Comparison of ENCODE assay signal across 16 cellular contexts in genomic region chr17:83090424-83091256, GRCh38. TPM values are rescaled to one million over a fixed set of nuclear protein-coding genes. Genes with fewer than 3 reads are reported as not detected.
DNase-seq lines count a peak whose midpoint lies in the region; ATAC-seq, FAIRE-seq and TF ChIP-seq lines count a peak whose summit lies in the region.
"Had no signal": no experiment of that assay in that cellular context is flagged by ENCODE, and none has a peak within 500 bp of the region (broad histone marks: within the 10 kb centered on the region; RNA-seq: fewer than 3 reads in every experiment).

No MANE protein-coding gene starts in this region.

- H2BK12ac ChIP-seq in trophoblast cell (ENCODE audit: low read length) = no peak overlapping the region

- TF ChIP-seq CTCF in HepG2 (CRISPR knock-in tag; IDR thresholded peaks at IDR 0.05) (no peak), right lobe of liver (IDR thresholded peaks at IDR 0.05) (no peak), kidney (IDR thresholded peaks at IDR 0.05; ENCODE audit: borderline replicate concordance, extremely low read depth, insufficient read depth) (no peak), vagina (IDR thresholded peaks at IDR 0.05) (no peak)

- H4K8ac ChIP-seq in trophoblast cell (ENCODE audit: low read depth, low read length) = no peak overlapping the region

- H3K4me1 ChIP-seq in HepG2 (ENCODE audit: insufficient read depth, low read length) (peaks cover 24% of the 10 kb centered on the region), right lobe of liver (no peaks in the 10 kb centered on the region), kidney (ENCODE audit: control insufficient read depth in 1 of 2, insufficient read depth in 1 of 2, low read depth in 1 of 2, low read length in 2 of 2) (peaks cover 0 to 42% of the 10 kb centered on the region in 2 donors), trophoblast cell (ENCODE audit: control insufficient read depth in 1 of 2, insufficient read depth in 2 of 2, low read length in 2 of 2) (peaks cover 43 to 52% of the 10 kb centered on the region in 2 experiments), vagina (peaks cover 71% of the 10 kb centered on the region)

- peaks cover 4% of the 10 kb centered on the region; the same call in 1 of the 2 replicates for H4K20me1 ChIP-seq in HepG2 (ENCODE audit: insufficient read depth, low read length)

- H3K36me3 ChIP-seq in HepG2 (replicated peaks in 1 of 2; ENCODE audit: control insufficient read depth in 1 of 2, insufficient read depth in 2 of 2, low read length in 2 of 2) (no peaks in the 10 kb centered on the region), right lobe of liver (peaks cover 0 to 4% (median 0%) of the 10 kb centered on the region in 4 donors), kidney (ENCODE audit: control insufficient read depth in 1 of 2, insufficient read depth in 2 of 2, low read length in 2 of 2) (peaks cover 0 to 17% of the 10 kb centered on the region in 2 donors), trophoblast cell (ENCODE audit: control insufficient read depth in 1 of 2, insufficient read depth in 2 of 2, low read length in 2 of 2) (peaks cover 68 to 70% of the 10 kb centered on the region in 2 experiments), vagina (peaks cover 0 to 40% of the 10 kb centered on the region in 2 donors)

- H3K4me1 Mint-ChIP-seq in stimulated activated effector memory CD8-positive, alpha-beta T cell treated with anti-CD3 and anti-CD28 coated beads, Interleukin-12 subunit alpha, Interleukin-12 subunit beta, amount 100 ng/mL, for 72 hours = peaks cover 30% of the 10 kb centered on the region

- no peak for TF ChIP-seq POLR2A in HepG2 (IDR thresholded peaks at IDR 0.05; ENCODE audit: insufficient read depth in 1 of 2, low read depth in 2 of 2, low read length in 2 of 2)
- TF ChIP-seq POLR2A in right lobe of liver (IDR thresholded peaks at IDR 0.05) = no peak
- TF ChIP-seq POLR2A in vagina (IDR thresholded peaks at IDR 0.05) = no peak

- no peak overlapping the region for H2AK5ac ChIP-seq in trophoblast cell (ENCODE audit: low read length)

- no peak overlapping the region for H4K91ac ChIP-seq in trophoblast cell (ENCODE audit: low read depth, low read length)

- H3K4me3 Mint-ChIP-seq in stimulated activated effector memory CD8-positive, alpha-beta T cell treated with anti-CD3 and anti-CD28 coated beads, Interleukin-12 subunit alpha, Interleukin-12 subunit beta, amount 100 ng/mL, for 72 hours = no peak overlapping the region
- H3K4me3 Mint-ChIP-seq: activated CD4-positive, alpha-beta T cell treated with anti-CD3 and anti-CD28 coated beads, Interleukin-2, amount 10 ng/mL, durations not matched to agents 24 days and 14 days; activated naive CD8-positive, alpha-beta T cell treated with anti-CD3 and anti-CD28 coated beads, Interleukin-2, amount 50 U/mL, for 24 hours; CD8-positive, alpha-beta T cell had no signal

- no peak overlapping the region for H3K27ac Mint-ChIP-seq in stimulated activated effector memory CD8-positive, alpha-beta T cell treated with anti-CD3 and anti-CD28 coated beads, Interleukin-12 subunit alpha, Interleukin-12 subunit beta, amount 100 ng/mL, for 72 hours
- H3K27ac Mint-ChIP-seq: activated CD4-positive, alpha-beta T cell treated with anti-CD3 and anti-CD28 coated beads, Interleukin-2, amount 10 ng/mL, durations not matched to agents 24 days and 14 days; activated naive CD8-positive, alpha-beta T cell treated with anti-CD3 and anti-CD28 coated beads, Interleukin-2, amount 50 U/mL, for 24 hours; CD8-positive, alpha-beta T cell had no signal

- H3K27ac ChIP-seq in HepG2 (ENCODE audit: extremely low read length, insufficient read depth, low read length) = no peak overlapping the region
- no peak overlapping the region for H3K27ac ChIP-seq in right lobe of liver
- peak overlapping the region; percentile 81 to 85 for H3K27ac ChIP-seq in kidney (ENCODE audit: low read depth in 2 of 2, low read length in 2 of 2)
- H3K27ac ChIP-seq in trophoblast cell (ENCODE audit: low read depth, low read length) = no peak overlapping the region
- H3K27ac ChIP-seq in vagina = peak overlapping the region; percentile 84

- no peak for FAIRE-seq in HepG2 (lab: Jason Lieb, UNC)
- no peak for FAIRE-seq in kidney (lab: Jason Lieb, UNC)
- FAIRE-seq: GM12891 had no signal

- WGBS in HepG2 (ENCODE audit: low lambda C conversion rate) = 65% methylated on average over 14 of the region's 33 CpGs
- WGBS in right lobe of liver (ENCODE audit: insufficient coverage, low coverage, low lambda C conversion rate, missing lambda C conversion rate) = 75% methylated on average over 14 of the region's 33 CpGs
- no CpG with 5 or more reads among the region's 33 CpGs for WGBS in trophoblast cell (ENCODE audit: extremely low coverage, insufficient coverage, insufficient read length)

- no peaks in the 10 kb centered on the region for H3K9me3 ChIP-seq in HepG2 (ENCODE audit: low read length)
- no peaks in the 10 kb centered on the region for H3K9me3 ChIP-seq in right lobe of liver
- H3K9me3 ChIP-seq in kidney (ENCODE audit: control insufficient read depth in 1 of 2, low read length in 2 of 2) = no peaks in the 10 kb centered on the region
- no peaks in the 10 kb centered on the region for H3K9me3 ChIP-seq in trophoblast cell (ENCODE audit: insufficient read depth, low read depth, low read length)
- H3K9me3 ChIP-seq in vagina = no peaks in the 10 kb centered on the region

- in situ Hi-C loops in HepG2 (cut with HindIII; ENCODE audit: extremely low pct_ligation_motif_present, low pct_unique_long_range_greater_than_20kb) = no loop called here

- no peak overlapping the region for H2AFZ ChIP-seq in HepG2 (ENCODE audit: low read length)
- no peak overlapping the region for H2AFZ ChIP-seq in trophoblast cell (ENCODE audit: insufficient read depth, low read length, poor library complexity)

- no peak overlapping the region for H2BK5ac ChIP-seq in trophoblast cell (ENCODE audit: low read depth, low read length, poor library complexity)

- H2BK120ac ChIP-seq in trophoblast cell (ENCODE audit: insufficient read depth, low read length, poor library complexity) = no peak overlapping the region

- POLR2A ChIA-PET in HepG2 (lab: Yijun Ruan, JAX) = no interaction called here

- peaks cover 14 to 51% of the 10 kb centered on the region in 2 experiments; a peak in 4 of 5 replicates for H3K27me3 ChIP-seq in HepG2 (ENCODE audit: control insufficient read depth in 1 of 2, insufficient read depth in 2 of 2, low read length in 2 of 2)
- no peaks in the 10 kb centered on the region for H3K27me3 ChIP-seq in right lobe of liver
- H3K27me3 ChIP-seq in trophoblast cell (ENCODE audit: insufficient read depth, low read length) = no peaks in the 10 kb centered on the region
- no peaks in the 10 kb centered on the region for H3K27me3 ChIP-seq in vagina

- no peak for TF ChIP-seq RAD21 in HepG2 (CRISPR knock-in tag; IDR thresholded peaks at IDR 0.05)

- TF ChIP-seq EP300 in HepG2 (IDR thresholded peaks at IDR 0.05; ENCODE audit: low read depth in 2 of 2, low read length in 2 of 2) (no peak), HepG2 (CRISPR knock-in tag; IDR thresholded peaks at IDR 0.05; ENCODE audit: borderline replicate concordance) (no peak)

- no peak overlapping the region for H4K12ac ChIP-seq in trophoblast cell (ENCODE audit: low read depth, low read length)

- H3K79me1 ChIP-seq in trophoblast cell (ENCODE audit: low read length) = peaks cover 17% of the 10 kb centered on the region

- H3K79me2 ChIP-seq in HepG2 (ENCODE audit: insufficient read depth, low read length) (no peaks in the 10 kb centered on the region), trophoblast cell (ENCODE audit: control insufficient read depth, insufficient read depth, low read length, poor library complexity) (peaks cover 30% of the 10 kb centered on the region)

- CTCF ChIA-PET in HepG2 (lab: Yijun Ruan, JAX; ENCODE audit: low intra/inter-chr PET ratio, low total read pairs) = no interaction called here

- no peaks in the 10 kb centered on the region for H3K9me3 Mint-ChIP-seq in stimulated activated effector memory CD8-positive, alpha-beta T cell treated with anti-CD3 and anti-CD28 coated beads, Interleukin-12 subunit alpha, Interleukin-12 subunit beta, amount 100 ng/mL, for 72 hours
- H3K9me3 Mint-ChIP-seq: activated CD4-positive, alpha-beta T cell treated with anti-CD3 and anti-CD28 coated beads, Interleukin-2, amount 10 ng/mL, durations not matched to agents 24 days and 14 days; activated naive CD8-positive, alpha-beta T cell treated with anti-CD3 and anti-CD28 coated beads, Interleukin-2, amount 50 U/mL, for 24 hours; CD8-positive, alpha-beta T cell had no signal

- H3K9ac ChIP-seq in HepG2 (ENCODE audit: insufficient read depth, low read depth, low read length) = no peak overlapping the region
- peak overlapping the region in 1 of 2 donors; percentile 40 for H3K9ac ChIP-seq in kidney (ENCODE audit: low read length in 2 of 2)
- H3K9ac ChIP-seq in trophoblast cell (ENCODE audit: low read length) = no peak overlapping the region

- H3K4ac ChIP-seq in trophoblast cell (ENCODE audit: low read depth, low read length) = peak overlapping the region; percentile 65

- peak overlapping the region; percentile 54 for H3K18ac ChIP-seq in trophoblast cell (ENCODE audit: low read length)

- no peak overlapping the region for H3K4me2 ChIP-seq in HepG2 (ENCODE audit: low read depth, low read length)
- no peak overlapping the region for H3K4me2 ChIP-seq in trophoblast cell (ENCODE audit: low read length)

- H3K36me3 Mint-ChIP-seq in stimulated activated effector memory CD8-positive, alpha-beta T cell treated with anti-CD3 and anti-CD28 coated beads, Interleukin-12 subunit alpha, Interleukin-12 subunit beta, amount 100 ng/mL, for 72 hours = peaks cover 97% of the 10 kb centered on the region

- H3K14ac ChIP-seq in trophoblast cell (ENCODE audit: low read length) = peak overlapping the region; percentile 19

- intact Hi-C loops in HepG2 (cut with micrococcal nuclease; ENCODE audit: unreplicated experiment) = no loop called here
- intact Hi-C loops in right lobe of liver (cut with DNase I) = no loop called here
- intact Hi-C loops in kidney (cut with DNase I) = no loop called here
- intact Hi-C loops in vagina (cut with DNase I) = no loop called here

- no TSS peak for BruUV-seq in HepG2 (replicated peaks; lab: Mats Ljungman, UMichigan)

- ATAC-seq in HepG2 (no peak), right lobe of liver (no peak)
- no peak for ATAC-seq in stimulated activated effector memory CD8-positive, alpha-beta T cell treated with anti-CD3 and anti-CD28 coated beads, Interleukin-12 subunit alpha, Interleukin-12 subunit beta, amount 100 ng/mL, for 72 hours
- ATAC-seq: activated naive CD8-positive, alpha-beta T cell treated with anti-CD3 and anti-CD28 coated beads, Interleukin-2, amount 50 U/mL, for 24 hours had no signal

- H3K23ac ChIP-seq in trophoblast cell (ENCODE audit: low read length) = no peak overlapping the region

- H3K4me3 ChIP-seq in HepG2 (replicated peaks in 1 of 3; ENCODE audit: insufficient read depth in 1 of 3, low read depth in 2 of 3, low read length in 3 of 3) = no peak overlapping the region
- H3K4me3 ChIP-seq in right lobe of liver = no peak overlapping the region
- no peak overlapping the region for H3K4me3 ChIP-seq in kidney (ENCODE audit: low read length in 2 of 2)
- H3K4me3 ChIP-seq in trophoblast cell (ENCODE audit: low read depth, low read length) = no peak overlapping the region
- H3K4me3 ChIP-seq in vagina = peak overlapping the region in 1 of 2 donors; percentile 20

- DNase-seq in HepG2 (ENCODE audit: low spot score) = no peak
- DNase-seq in right lobe of liver = no peak
- DNase-seq in kidney = no peak
- DNase-seq in trophoblast cell = no peak
- DNase-seq in vagina (ENCODE audit: extremely low spot score in 2 of 2) = no peak
- no peak for DNase-seq in T-helper 9 cell
- DNase-seq in NCI-H2029 (lab: John Stamatoyannopoulos, UW) = no peak
- no peak for DNase-seq in stimulated activated effector memory CD8-positive, alpha-beta T cell treated with anti-CD3 and anti-CD28 coated beads, Interleukin-12 subunit alpha, Interleukin-12 subunit beta, amount 100 ng/mL, for 72 hours (ENCODE audit: low spot score in 2 of 2)
- DNase-seq: ACHN; activated CD4-positive, alpha-beta T cell treated with anti-CD3 and anti-CD28 coated beads, Interleukin-2, amount 10 ng/mL, durations not matched to agents 24 days and 14 days; activated naive CD8-positive, alpha-beta T cell treated with anti-CD3 and anti-CD28 coated beads, Interleukin-2, amount 50 U/mL, for 24 hours; activated T-cell treated with anti-CD3 and anti-CD28 coated beads, Interleukin-2, amount 50 U/mL, for 1 hour; CD8-positive, alpha-beta T cell; NCI-H2029 treated with DMSO at 0.1 percent for 48 hours; NCI-H748 treated with DMSO at 0.1 percent for 48 hours had no signal

RNA-seq across cellular contexts. Expression of gene METRNL, which starts 11.2 kb away (rescaled TPM):
- 0.66 and 1.2 TPM in 2 replicates for total RNA-seq in HepG2 (2016; rRNA removed; fragmentation: Illumina TruSeq; extraction: Trizol)
- 0.81 and 1.1 TPM in 2 replicates for total RNA-seq in HepG2 (2016; cell fraction: cytosol; rRNA removed; fragmentation: Illumina TruSeq; extraction: Trizol; ENCODE audit: low read depth)
- total RNA-seq in HepG2 (2016; cell fraction: insoluble cytoplasmic fraction; rRNA removed; fragmentation: Illumina TruSeq; extraction: Trizol) = 0.56 and 1.0 TPM in 2 replicates
- 1.7 and 2.2 TPM in 2 replicates for total RNA-seq in HepG2 (2016; cell fraction: membrane; rRNA removed; fragmentation: Illumina TruSeq; extraction: Trizol)
- total RNA-seq in HepG2 (2016; cell fraction: nucleus; rRNA removed; fragmentation: Illumina TruSeq; extraction: Trizol) = 0.31 TPM in 1 of 2 replicates, not detected in the other
- 0.84 and 1.4 TPM in 2 replicates for polyA plus RNA-seq in HepG2 (2011; rRNA removed)
- 2.1 and 2.5 TPM in 2 replicates for polyA plus RNA-seq in HepG2 (2011; cell fraction: cytosol; rRNA removed)
- 1.2 and 1.8 TPM in 2 replicates for polyA plus RNA-seq in HepG2 (2011; cell fraction: nucleus; rRNA removed)
- polyA plus RNA-seq in HepG2 (2012) = 0.23 and 0.79 TPM in 2 replicates
- polyA plus RNA-seq in HepG2 (2016; cell fraction: cytosol; fragmentation: Illumina TruSeq; extraction: Trizol; ENCODE audit: low read depth) = 1.1 and 1.2 TPM in 2 replicates
- 0.69 and 0.92 TPM in 2 replicates for polyA plus RNA-seq in HepG2 (2016; cell fraction: insoluble cytoplasmic fraction; fragmentation: Illumina TruSeq; extraction: Trizol; ENCODE audit: low read depth)
- 2.1 TPM in 2 replicates for polyA plus RNA-seq in HepG2 (2016; cell fraction: membrane; fragmentation: Illumina TruSeq; extraction: Trizol; ENCODE audit: low read depth)
- polyA plus RNA-seq in HepG2 (2016; cell fraction: nucleus; fragmentation: Illumina TruSeq; extraction: Trizol; ENCODE audit: insufficient read depth, low read depth) = 1.2 and 1.3 TPM in 2 replicates
- polyA minus RNA-seq in HepG2 (2011; rRNA and poly(A)+ RNA removed; ENCODE audit: low replicate concordance) = 2.5 and 12.3 TPM in 2 replicates
- 2.9 and 4.6 TPM in 2 replicates for polyA minus RNA-seq in HepG2 (2011; cell fraction: cytosol; rRNA and poly(A)+ RNA removed)
- 0.87 and 1.4 TPM in 2 replicates for polyA minus RNA-seq in HepG2 (2011; cell fraction: nucleus; rRNA and poly(A)+ RNA removed)
- 10 to 100 TPM in 1 of 6 experiments, 1 to 10 TPM in 5; 2.3 to 18.6 (median 5.9) TPM for total RNA-seq in right lobe of liver
- total RNA-seq in kidney = 61.5 TPM
- 107 TPM for polyA plus RNA-seq in kidney (ENCODE audit: insufficient read depth, low read depth, low replicate concordance)
- 73.5 and 78.5 TPM in 2 replicates for polyA plus RNA-seq in trophoblast cell (2013)
- total RNA-seq in vagina = 156 TPM

Comparison
In these comparisons a context has a peak if more than half of its experiments do, and no peak if none do; other contexts are left out.
1. H3K27ac ChIP-seq: peak in kidney (2 of 2) and vagina (single experiment); none in HepG2 (single experiment), right lobe of liver (0 of 3) and trophoblast cell (single experiment).